Comparison of ENCODE assay signal across 9 cellular contexts in the genomic region with DNA sequence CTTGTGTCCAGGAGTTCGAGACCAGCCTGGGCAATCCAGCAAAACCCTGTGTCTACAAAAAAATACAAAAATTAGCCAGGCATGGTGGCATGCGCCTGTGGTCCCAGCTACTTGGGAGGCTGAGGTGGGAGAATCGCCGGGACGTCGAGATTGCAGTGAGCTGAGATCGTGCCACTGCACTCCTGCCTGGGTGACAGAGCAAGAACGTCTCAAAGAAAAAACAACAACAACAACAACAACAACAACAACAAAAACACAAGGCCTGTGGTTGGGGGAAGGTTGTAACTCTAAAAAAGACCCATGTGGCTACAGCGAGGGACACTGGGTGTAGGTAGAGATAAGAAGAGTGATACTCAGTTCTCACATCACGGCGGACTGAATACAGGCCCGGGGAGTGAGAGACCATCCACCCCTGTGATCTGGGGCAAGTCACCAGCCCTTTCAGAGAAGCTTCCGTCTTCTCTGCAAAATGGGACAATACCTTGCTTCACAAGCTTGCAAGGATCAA. TPM values are rescaled to one million over a fixed set of nuclear protein-coding genes. Genes with fewer than 3 reads are reported as not detected.
A peak's percentile ranks its signal among the peaks of the same experiment; 100 is the strongest.
DNase-seq lines count a peak whose midpoint lies in the region; ATAC-seq and TF ChIP-seq lines count a peak whose summit lies in the region.
"Had no signal": no experiment of that assay in that cellular context is flagged by ENCODE, and none has a peak within 500 bp of the region (broad histone marks: within the 10 kb centered on the region; RNA-seq: fewer than 3 reads in every experiment).

No MANE protein-coding gene starts in this region.

- H3K9me3 ChIP-seq in endodermal cell (ENCODE audit: control insufficient read depth, low read length): no peaks in the 10 kb centered on the region

- peaks cover 9% of the 10 kb centered on the region for H3K36me3 Mint-ChIP-seq in activated T-cell treated with anti-CD3 and anti-CD28 coated beads, Interleukin-2, amount 50 U/mL, for 4 hours (ENCODE audit: insufficient read depth)
- H3K36me3 Mint-ChIP-seq in endodermal cell (ENCODE audit: low read depth): peaks cover 22% of the 10 kb centered on the region
- H3K36me3 Mint-ChIP-seq in stimulated activated effector memory CD8-positive, alpha-beta T cell treated with anti-CD3 and anti-CD28 coated beads, Interleukin-12 subunit alpha, Interleukin-12 subunit beta, amount 100 ng/mL, for 72 hours: peaks cover 56% of the 10 kb centered on the region

- H3K27ac ChIP-seq in RWPE1 (peak overlapping the region; percentile 96), endodermal cell (ENCODE audit: low read depth, low read length) (no peak overlapping the region)

- peaks cover 26% of the 10 kb centered on the region for H3K36me3 ChIP-seq in endodermal cell (ENCODE audit: control insufficient read depth, insufficient read depth, low read length)

- peak overlapping the region; percentile 87 for H3K4me3 Mint-ChIP-seq in activated T-cell treated with anti-CD3 and anti-CD28 coated beads, Interleukin-2, amount 50 U/mL, for 4 hours
- peak overlapping the region; percentile 91 for H3K4me3 Mint-ChIP-seq in endodermal cell
- peak overlapping the region; percentile 84 for H3K4me3 Mint-ChIP-seq in stimulated activated effector memory CD8-positive, alpha-beta T cell treated with anti-CD3 and anti-CD28 coated beads, Interleukin-12 subunit alpha, Interleukin-12 subunit beta, amount 100 ng/mL, for 72 hours

- ATAC-seq in activated T-cell treated with anti-CD3 and anti-CD28 coated beads, Interleukin-2, amount 50 U/mL, for 4 hours: no peak
- ATAC-seq in stimulated activated effector memory CD8-positive, alpha-beta T cell treated with anti-CD3 and anti-CD28 coated beads, Interleukin-12 subunit alpha, Interleukin-12 subunit beta, amount 100 ng/mL, for 72 hours: no peak
- no peak for ATAC-seq in HG03378 (IDR thresholded peaks at IDR 0.05; ENCODE audit: unreplicated experiment)

- H3K4me1 Mint-ChIP-seq in activated T-cell treated with anti-CD3 and anti-CD28 coated beads, Interleukin-2, amount 50 U/mL, for 4 hours (ENCODE audit: low read depth): peaks cover 54% of the 10 kb centered on the region
- peaks cover 11% of the 10 kb centered on the region for H3K4me1 Mint-ChIP-seq in endodermal cell
- peaks cover 49% of the 10 kb centered on the region for H3K4me1 Mint-ChIP-seq in stimulated activated effector memory CD8-positive, alpha-beta T cell treated with anti-CD3 and anti-CD28 coated beads, Interleukin-12 subunit alpha, Interleukin-12 subunit beta, amount 100 ng/mL, for 72 hours

- H3K27me3 Mint-ChIP-seq in activated T-cell treated with anti-CD3 and anti-CD28 coated beads, Interleukin-2, amount 50 U/mL, for 4 hours (ENCODE audit: low read depth): no peaks in the 10 kb centered on the region
- H3K27me3 Mint-ChIP-seq in endodermal cell (ENCODE audit: insufficient read depth): no peaks in the 10 kb centered on the region

- no peak overlapping the region for H3K9ac ChIP-seq in endodermal cell (ENCODE audit: extremely low read depth, low read length, poor library complexity, severe bottlenecking)

- no peak overlapping the region for H3K27ac Mint-ChIP-seq in endodermal cell
- H3K27ac Mint-ChIP-seq in stimulated activated effector memory CD8-positive, alpha-beta T cell treated with anti-CD3 and anti-CD28 coated beads, Interleukin-12 subunit alpha, Interleukin-12 subunit beta, amount 100 ng/mL, for 72 hours: peak overlapping the region; percentile 97

- no peak overlapping the region for H3K4me3 ChIP-seq in endodermal cell (ENCODE audit: low read length)

- WGBS in endodermal cell (ENCODE audit: insufficient coverage in 1 of 2, insufficient read length in 1 of 2), 2 experiments: 91 to 99% methylated on average over 7 to 12 of the region's 13 CpGs

- DNase-seq in activated T-cell treated with anti-CD3 and anti-CD28 coated beads, Interleukin-2, amount 50 U/mL, for 4 hours: no peak
- no peak for DNase-seq in activated T-cell treated with anti-CD3 and anti-CD28 coated beads, Interleukin-2, amount 50 U/mL, for 48 hours
- DNase-seq in RWPE1 (ENCODE audit: low spot score) (no peak), endodermal cell (no peak), SKM-1 treated with dmso at 0.1 percent for 144 hours (lab: John Stamatoyannopoulos, UW; ENCODE audit: unreplicated experiment) (no peak)
- DNase-seq in stimulated activated effector memory CD8-positive, alpha-beta T cell treated with anti-CD3 and anti-CD28 coated beads, Interleukin-12 subunit alpha, Interleukin-12 subunit beta, amount 100 ng/mL, for 72 hours (ENCODE audit: low spot score in 2 of 2): no peak
- DNase-seq in effector CD8-positive, alpha-beta T cell (lab: John Stamatoyannopoulos, UW): no peak

- CTCF ChIA-PET in RWPE1 (lab: Yijun Ruan, JAX): no interaction called here

- H3K9me3 Mint-ChIP-seq in activated T-cell treated with anti-CD3 and anti-CD28 coated beads, Interleukin-2, amount 50 U/mL, for 4 hours: no peaks in the 10 kb centered on the region
- no peaks in the 10 kb centered on the region for H3K9me3 Mint-ChIP-seq in endodermal cell
- no peaks in the 10 kb centered on the region for H3K9me3 Mint-ChIP-seq in stimulated activated effector memory CD8-positive, alpha-beta T cell treated with anti-CD3 and anti-CD28 coated beads, Interleukin-12 subunit alpha, Interleukin-12 subunit beta, amount 100 ng/mL, for 72 hours

- no peaks in the 10 kb centered on the region for H3K27me3 ChIP-seq in endodermal cell (ENCODE audit: control insufficient read depth, insufficient read depth, low read length, poor library complexity, severe bottlenecking)

- TF ChIP-seq CTCF in RWPE1 (conservative IDR thresholded peaks at IDR 0.05; ENCODE audit: low read depth) (no peak), endodermal cell (conservative IDR thresholded peaks at IDR 0.05) (no peak)

- POLR2A ChIA-PET in RWPE1 (lab: Yijun Ruan, JAX; ENCODE audit: low non-redundant PET): interaction anchor here (0.6 to 1.7 kb wide), 5 partner anchors 14 to 249 kb away, joined by 3 to 7 read pairs (median 3); no protein-coding TSS in a partner anchor

- H3K4me1 ChIP-seq in endodermal cell (ENCODE audit: control insufficient read depth, insufficient read depth, low read length): peaks cover 5% of the 10 kb centered on the region

RNA-seq across cellular contexts. Expression of a gene that starts 0.8 kb away (rescaled TPM):
- total RNA-seq in activated T-cell treated with anti-CD3 and anti-CD28 coated beads, Interleukin-2, amount 50 U/mL, for 4 hours: 100 to 1,000 TPM; 218 to 249 (median 235) TPM
- total RNA-seq in endodermal cell: 100 to 1,000 TPM; 274 to 283 TPM
- 237 TPM for polyA plus RNA-seq in endodermal cell (2013, experiment 1 of 2)
- polyA plus RNA-seq in endodermal cell (2013, experiment 2 of 2): 233 TPM

RNA-seq across cellular contexts. Expression of a gene that starts 50.2 kb away (rescaled TPM):
- total RNA-seq in activated T-cell treated with anti-CD3 and anti-CD28 coated beads, Interleukin-2, amount 50 U/mL, for 4 hours: 1 to 10 TPM; 4.0 to 8.1 (median 6.9) TPM
- total RNA-seq in endodermal cell: not detected
- polyA plus RNA-seq in endodermal cell (2013, experiment 1 of 2): not detected
- not detected for polyA plus RNA-seq in endodermal cell (2013, experiment 2 of 2)
- total RNA-seq: LHCN-M2 had no signal

Comparison
In these comparisons a context has a peak if more than half of its experiments do, and no peak if none do; other contexts are left out.
1. RNA of a gene that starts 50.2 kb away (total RNA-seq): 4.0 to 8.1 TPM in activated T-cell treated with anti-CD3 and anti-CD28 coated beads, Interleukin-2, amount 50 U/mL, for 4 hours; not detected in endodermal cell; every median in the first group is over 4 times any median in the second.
2. Peak in every context shown above with its lines, with median percentiles within 50 percentile points of each other: H3K4me3 Mint-ChIP-seq.